Comparison of ENCODE assay signal across 30 cellular contexts in the genomic region with DNA sequence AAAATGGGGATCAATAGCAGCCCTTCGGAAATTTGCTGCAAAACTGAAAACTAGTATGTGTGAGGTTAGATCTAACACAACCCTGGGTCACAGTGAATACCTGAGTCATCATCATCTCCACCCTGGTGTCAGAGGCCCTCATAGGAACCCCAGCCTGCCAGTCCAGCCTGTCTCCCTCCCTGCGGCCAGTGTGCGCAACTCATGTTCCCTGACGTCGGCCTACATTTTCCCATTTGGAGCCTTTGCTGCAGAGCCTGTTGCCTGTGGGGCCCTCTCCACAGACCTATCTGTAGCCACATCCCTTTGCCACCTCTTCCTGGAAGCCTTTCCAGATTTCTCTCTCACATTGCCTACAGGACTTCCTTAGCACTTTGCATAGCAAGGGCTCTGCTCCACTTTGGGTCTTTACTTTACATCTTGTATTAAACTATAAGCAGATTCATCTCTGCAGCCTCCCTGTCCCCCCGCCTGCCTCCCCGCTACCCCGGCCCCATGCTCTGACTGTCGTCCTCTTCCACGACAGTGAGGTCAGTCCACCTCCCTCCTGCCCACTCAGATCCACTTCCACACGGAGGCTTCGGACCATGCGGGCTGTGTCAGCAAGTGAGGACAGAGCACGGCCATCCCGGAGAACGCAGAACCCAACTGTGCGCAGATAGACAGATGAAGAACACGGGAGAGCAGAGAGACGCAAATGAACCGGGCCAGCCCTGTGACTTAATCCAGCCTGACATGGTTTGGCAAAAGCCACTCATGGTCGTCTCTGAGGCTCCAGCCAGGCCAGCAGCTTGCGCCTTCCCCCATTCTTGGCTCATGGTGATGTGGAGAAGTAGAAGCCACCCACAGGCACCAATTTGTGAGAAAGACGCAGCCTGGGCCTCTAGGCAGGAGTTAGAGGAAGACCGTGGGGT. TPM values are rescaled to one million over a fixed set of nuclear protein-coding genes. Genes with fewer than 3 reads are reported as not detected.
DNase-seq lines count a peak whose midpoint lies in the region; ATAC-seq, FAIRE-seq and TF ChIP-seq lines count a peak whose summit lies in the region.
"Had no signal": no experiment of that assay in that cellular context is flagged by ENCODE, and none has a peak within 500 bp of the region (broad histone marks: within the 10 kb centered on the region; RNA-seq: fewer than 3 reads in every experiment).

No MANE protein-coding gene starts in this region.

- no peak overlapping the region for H3K4me3 Mint-ChIP-seq in neural progenitor cell
- no peak overlapping the region for H3K4me3 Mint-ChIP-seq in activated naive CD4-positive, alpha-beta T cell treated with anti-CD3 and anti-CD28 coated beads, Interleukin-2, amount 10 ng/mL, durations not matched to agents 7 days and 5 days
- no peak overlapping the region for H3K4me3 Mint-ChIP-seq in activated CD4-positive, alpha-beta T cell treated with anti-CD3 and anti-CD28 coated beads, Interleukin-2, amount 10 ng/mL, durations not matched to agents 7 days and 5 days
- H3K4me3 Mint-ChIP-seq: activated CD8-positive, alpha-beta T cell treated with anti-CD3 and anti-CD28 coated beads for 36 hours; activated naive CD8-positive, alpha-beta T cell; activated T-cell treated with anti-CD3 and anti-CD28 coated beads, Interleukin-2, amount 50 U/mL, for 4 hours; memory B cell; naive B cell had no signal

- peaks cover 14% of the 10 kb centered on the region for H3K4me1 Mint-ChIP-seq in neural progenitor cell
- peaks cover 6% of the 10 kb centered on the region for H3K4me1 Mint-ChIP-seq in activated naive CD4-positive, alpha-beta T cell treated with anti-CD3 and anti-CD28 coated beads, Interleukin-2, amount 10 ng/mL, durations not matched to agents 7 days and 5 days
- H3K4me1 Mint-ChIP-seq in activated CD4-positive, alpha-beta T cell treated with anti-CD3 and anti-CD28 coated beads, Interleukin-2, amount 10 ng/mL, durations not matched to agents 7 days and 5 days, result peaks cover 9% of the 10 kb centered on the region
- H3K4me1 Mint-ChIP-seq: memory B cell, naive B cell had no signal

- in situ Hi-C loops in GM13977 (cut with MboI; ENCODE audit: low pct_unique_long_range_greater_than_20kb, low sequenced_read_pairs, unreplicated experiment), result no loop called here

- H3K9me3 ChIP-seq in Peyer's patch (no peaks in the 10 kb centered on the region), heart left ventricle (no peaks in the 10 kb centered on the region), neural progenitor cell (ENCODE audit: low read depth) (no peaks in the 10 kb centered on the region)
- H3K9me3 ChIP-seq: HAP-1, tibial nerve had no signal

- DNase-seq in D721Med (ENCODE audit: insufficient read length, low spot score) (peak; percentile 7), Peyer's patch (peak in 2 of 3 donors; percentile 42 to 48), heart left ventricle (peak in 3 of 5 donors; percentile 43 to 76 (median 56)), neural progenitor cell (ENCODE audit: low spot score) (no peak), GM13977 (ENCODE audit: low spot score) (no peak)
- DNase-seq in activated naive CD4-positive, alpha-beta T cell treated with anti-CD3 and anti-CD28 coated beads, Interleukin-2, amount 10 ng/mL, durations not matched to agents 7 days and 5 days, result no peak
- DNase-seq in activated CD4-positive, alpha-beta T cell treated with anti-CD3 and anti-CD28 coated beads, Interleukin-2, amount 10 ng/mL, durations not matched to agents 7 days and 5 days, result no peak
- DNase-seq: activated CD4-positive, CD25-positive, alpha-beta regulatory T cell; activated CD8-positive, alpha-beta T cell treated with anti-CD3 and anti-CD28 coated beads for 36 hours; activated T-cell treated with anti-CD3 and anti-CD28 coated beads, Interleukin-2, amount 50 U/mL, for 4 hours; cortex of kidney; DMS53; naive B cell; NCI-H1105; NCI-H2107; NCI-H524; RPMI8226; stimulated activated CD4-positive, alpha-beta T cell treated with anti-CD3 and anti-CD28 coated beads, Interleukin-2, amount 100 ng/mL, for 48 hours; stimulated activated naive CD4-positive, alpha-beta T cell treated with Interleukin-2 at 50 U/mL for 16 hours; T1000 had no signal

- peak overlapping the region; percentile 53 for H3K27ac Mint-ChIP-seq in neural progenitor cell
- H3K27ac Mint-ChIP-seq in activated naive CD4-positive, alpha-beta T cell treated with anti-CD3 and anti-CD28 coated beads, Interleukin-2, amount 10 ng/mL, durations not matched to agents 7 days and 5 days, result no peak overlapping the region
- H3K27ac Mint-ChIP-seq in activated CD4-positive, alpha-beta T cell treated with anti-CD3 and anti-CD28 coated beads, Interleukin-2, amount 10 ng/mL, durations not matched to agents 7 days and 5 days, result no peak overlapping the region
- H3K27ac Mint-ChIP-seq: activated CD8-positive, alpha-beta T cell treated with anti-CD3 and anti-CD28 coated beads for 36 hours; activated naive CD8-positive, alpha-beta T cell; memory B cell had no signal

- 77 to 81% (median 80%) methylated on average over 23 to 24 of the region's 24 CpGs for WGBS in heart left ventricle, 4 donors

- H3K36me3 Mint-ChIP-seq in neural progenitor cell, result no peaks in the 10 kb centered on the region
- H3K36me3 Mint-ChIP-seq in activated naive CD4-positive, alpha-beta T cell treated with anti-CD3 and anti-CD28 coated beads, Interleukin-2, amount 10 ng/mL, durations not matched to agents 7 days and 5 days, result no peaks in the 10 kb centered on the region
- no peaks in the 10 kb centered on the region for H3K36me3 Mint-ChIP-seq in activated CD4-positive, alpha-beta T cell treated with anti-CD3 and anti-CD28 coated beads, Interleukin-2, amount 10 ng/mL, durations not matched to agents 7 days and 5 days (ENCODE audit: low read depth)
- H3K36me3 Mint-ChIP-seq: activated naive CD8-positive, alpha-beta T cell; memory B cell; naive B cell had no signal

- no peaks in the 10 kb centered on the region for H3K27me3 ChIP-seq in Peyer's patch
- peaks cover 0 to 46% (median 0%) of the 10 kb centered on the region in 9 donors for H3K27me3 ChIP-seq in heart left ventricle
- H3K27me3 ChIP-seq in neural progenitor cell, result no peaks in the 10 kb centered on the region
- H3K27me3 ChIP-seq: tibial nerve had no signal

- ATAC-seq in heart left ventricle, result peak in 3 of 4 donors; percentile 59 to 79 (median 73)
- no peak for ATAC-seq in HG03108 (IDR thresholded peaks at IDR 0.05; ENCODE audit: unreplicated experiment)
- ATAC-seq: activated CD8-positive, alpha-beta T cell treated with anti-CD3 and anti-CD28 coated beads for 36 hours; activated T-cell treated with anti-CD3 and anti-CD28 coated beads, Interleukin-2, amount 50 U/mL, for 4 hours; GM12878 had no signal

- H3K4me1 ChIP-seq in Peyer's patch (no peaks in the 10 kb centered on the region), heart left ventricle (peaks cover 0 to 28% (median 0%) of the 10 kb centered on the region in 12 donors), neural progenitor cell (peaks cover 12% of the 10 kb centered on the region)
- H3K4me1 ChIP-seq: HAP-1, parathyroid adenoma had no signal

- H2AFZ ChIP-seq in neural progenitor cell (replicated peaks), result no peak overlapping the region
- H2AFZ ChIP-seq: parathyroid adenoma had no signal

- H3F3A ChIP-seq in neural progenitor cell (ENCODE audit: low read depth), result no peaks in the 10 kb centered on the region

- H3K36me3 ChIP-seq in Peyer's patch (no peaks in the 10 kb centered on the region), heart left ventricle (no peaks in the 10 kb centered on the region), neural progenitor cell (no peaks in the 10 kb centered on the region)
- H3K36me3 ChIP-seq: HAP-1, tibial nerve had no signal

- no peak for FAIRE-seq in D721Med (lab: Jason Lieb, UNC)
- FAIRE-seq: endothelial cell of umbilical vein, GM12878, islet of Langerhans had no signal

- H3K27ac ChIP-seq in Peyer's patch (no peak overlapping the region), heart left ventricle (peak overlapping the region in 3 of 12 donors; percentile 4 to 29 (median 5)), neural progenitor cell (no peak overlapping the region)
- H3K27ac ChIP-seq: parathyroid adenoma, skin epidermis, tibial nerve had no signal

- no peaks in the 10 kb centered on the region for H4K20me1 ChIP-seq in neural progenitor cell (ENCODE audit: low read depth)

- no peaks in the 10 kb centered on the region for H3K27me3 Mint-ChIP-seq in neural progenitor cell (ENCODE audit: insufficient read depth, low read depth)
- H3K27me3 Mint-ChIP-seq in activated naive CD4-positive, alpha-beta T cell treated with anti-CD3 and anti-CD28 coated beads, Interleukin-2, amount 10 ng/mL, durations not matched to agents 7 days and 5 days, result peaks cover 25% of the 10 kb centered on the region
- peaks cover 21% of the 10 kb centered on the region for H3K27me3 Mint-ChIP-seq in activated CD4-positive, alpha-beta T cell treated with anti-CD3 and anti-CD28 coated beads, Interleukin-2, amount 10 ng/mL, durations not matched to agents 7 days and 5 days

- intact Hi-C loops in heart left ventricle (cut with DNase I), result no loop called here

- TF ChIP-seq CTCF in D721Med (IDR thresholded peaks at IDR 0.05; ENCODE audit: insufficient read depth, missing control alignments), result no peak
- no peak for TF ChIP-seq CTCF in Peyer's patch (IDR thresholded peaks at IDR 0.05)
- TF ChIP-seq CTCF in heart left ventricle (IDR thresholded peaks at IDR 0.05), result no peak
- no peak for TF ChIP-seq CTCF in neural progenitor cell (IDR thresholded peaks at IDR 0.05)
- TF ChIP-seq CTCF in GM13977 (IDR thresholded peaks at IDR 0.05; ENCODE audit: extremely low read depth, insufficient read depth, missing control alignments), result no peak

- no peaks in the 10 kb centered on the region for H3K79me2 ChIP-seq in neural progenitor cell (ENCODE audit: low read depth)
- H3K79me2 ChIP-seq: parathyroid adenoma had no signal

- no peak for TF ChIP-seq POLR2A in Peyer's patch (IDR thresholded peaks at IDR 0.05)
- TF ChIP-seq POLR2A in heart left ventricle (IDR thresholded peaks at IDR 0.05), result no peak

- H3K4me2 ChIP-seq in neural progenitor cell, result no peak overlapping the region

- H3K4me3 ChIP-seq in Peyer's patch, result no peak overlapping the region
- H3K4me3 ChIP-seq in heart left ventricle, result no peak overlapping the region
- H3K4me3 ChIP-seq in neural progenitor cell, result no peak overlapping the region
- H3K4me3 ChIP-seq: GM12878, HAP-1, skin epidermis, tibial nerve had no signal

- no peaks in the 10 kb centered on the region for H3K9me3 Mint-ChIP-seq in neural progenitor cell
- H3K9me3 Mint-ChIP-seq in activated naive CD4-positive, alpha-beta T cell treated with anti-CD3 and anti-CD28 coated beads, Interleukin-2, amount 10 ng/mL, durations not matched to agents 7 days and 5 days, result no peaks in the 10 kb centered on the region
- no peaks in the 10 kb centered on the region for H3K9me3 Mint-ChIP-seq in activated CD4-positive, alpha-beta T cell treated with anti-CD3 and anti-CD28 coated beads, Interleukin-2, amount 10 ng/mL, durations not matched to agents 7 days and 5 days
- H3K9me3 Mint-ChIP-seq: activated CD8-positive, alpha-beta T cell treated with anti-CD3 and anti-CD28 coated beads for 36 hours; activated T-cell treated with anti-CD3 and anti-CD28 coated beads, Interleukin-2, amount 50 U/mL, for 4 hours; memory B cell; naive B cell had no signal

- no peak overlapping the region for H3K9ac ChIP-seq in neural progenitor cell
- H3K9ac ChIP-seq: parathyroid adenoma had no signal

- CTCF ChIA-PET in activated naive CD4-positive, alpha-beta T cell treated with anti-CD3 and anti-CD28 coated beads, Interleukin-2, amount 10 ng/mL, durations not matched to agents 7 days and 5 days (lab: Charles Lee), result no interaction called here
- CTCF ChIA-PET in activated CD4-positive, alpha-beta T cell treated with anti-CD3 and anti-CD28 coated beads, Interleukin-2, amount 10 ng/mL, durations not matched to agents 7 days and 5 days (lab: Charles Lee), result no interaction called here

- POLR2A ChIA-PET in activated CD4-positive, alpha-beta T cell treated with anti-CD3 and anti-CD28 coated beads, Interleukin-2, amount 10 ng/mL, durations not matched to agents 7 days and 5 days (lab: Charles Lee), result no interaction called here

RNA-seq across cellular contexts. Expression of a gene that starts 31.0 kb away (rescaled TPM):
- 1 to 10 TPM in 2 of 4 donors, under 1 TPM in 1, not detected in 1; 0.70 to 1.9 (median 1.5) TPM for total RNA-seq in Peyer's patch
- total RNA-seq in heart left ventricle, result 10 to 100 TPM in 5 of 9 donors, 1 to 10 TPM in 4; 2.3 to 16.8 (median 11.3) TPM
- polyA plus RNA-seq in heart left ventricle, result 1 to 10 TPM; 4.6 to 5.7 TPM
- 6.6 and 18.4 TPM in 2 replicates for total RNA-seq in neural progenitor cell (ENCODE audit: low replicate concordance)
- under 1 TPM in 1 of 2 experiments, not detected in 1; 0.07 TPM for total RNA-seq in activated CD4-positive, alpha-beta T cell treated with anti-CD3 and anti-CD28 coated beads, Interleukin-2, amount 10 ng/mL, durations not matched to agents 7 days and 5 days
- total RNA-seq: endothelial cell of umbilical vein had no signal
- polyA plus RNA-seq: endothelial cell of umbilical vein had no signal

RNA-seq across cellular contexts. Expression of a gene that starts 49.6 kb away (rescaled TPM):
- total RNA-seq in Peyer's patch (1 to 10 TPM in 1 of 4 donors, under 1 TPM in 2, not detected in 1; 0.83 to 2.1 (median 0.94) TPM), heart left ventricle (1 to 10 TPM; 2.5 to 6.8 (median 4.5) TPM), neural progenitor cell (ENCODE audit: low replicate concordance) (3.6 and 10.7 TPM in 2 replicates)
- 1 to 10 TPM; 4.0 to 7.9 TPM for polyA plus RNA-seq in heart left ventricle
- total RNA-seq in activated CD4-positive, alpha-beta T cell treated with anti-CD3 and anti-CD28 coated beads, Interleukin-2, amount 10 ng/mL, durations not matched to agents 7 days and 5 days, result not detected

Comparison
In these comparisons a context has a peak if more than half of its experiments do, and no peak if none do; other contexts are left out.
1. DNase-seq: peak in D721Med (single experiment), Peyer's patch (2 of 3) and heart left ventricle (3 of 5); none in neural progenitor cell (single experiment), activated naive CD4-positive, alpha-beta T cell treated with anti-CD3 and anti-CD28 coated beads, Interleukin-2, amount 10 ng/mL, durations not matched to agents 7 days and 5 days (single experiment), activated CD4-positive, alpha-beta T cell treated with anti-CD3 and anti-CD28 coated beads, Interleukin-2, amount 10 ng/mL, durations not matched to agents 7 days and 5 days (single experiment) and GM13977 (single experiment).